17 cellular contexts compared by ENCODE assay signal in genomic region chr18:79866889-79867574, GRCh38.
A peak's percentile ranks its signal among the peaks of the same experiment; 100 is the strongest.
DNase-seq lines count a peak whose midpoint lies in the region; ATAC-seq and TF ChIP-seq lines count a peak whose summit lies in the region.
"Had no signal": no experiment of that assay in that cellular context is flagged by ENCODE, and none has a peak within 500 bp of the region (broad histone marks: within the 10 kb centered on the region; RNA-seq: fewer than 3 reads in every experiment).

No MANE protein-coding gene starts in this region.

- no peak for ATAC-seq in GM21786 (IDR thresholded peaks at IDR 0.05; ENCODE audit: unreplicated experiment)
- no peak for ATAC-seq in GM23338
- ATAC-seq: WTC11 had no signal

- no peak overlapping the region for H3K27ac Mint-ChIP-seq in GM23338
- H3K27ac Mint-ChIP-seq: T-helper 1 cell treated with Interleukin-12 subunit alpha and Interleukin-12 subunit beta and Interleukin-4 antibody, amounts not matched to agents 30 μg/mL and 1 μg/mL, for 36 hours; WTC11 had no signal

- no peaks in the 10 kb centered on the region for H3F3A ChIP-seq in GM23338 (replicated peaks; ENCODE audit: low read depth)

- H4K20me1 ChIP-seq in GM23338 (replicated peaks; ENCODE audit: insufficient read depth), result no peaks in the 10 kb centered on the region
- H4K20me1 ChIP-seq: BLaER1 treated with 17β-estradiol and CSF1 and Interleukin-3, amounts not matched to agents 10 nM and 100 nM had no signal

- no peak for TF ChIP-seq CTCF in GM23338 (conservative IDR thresholded peaks at IDR 0.05; ENCODE audit: low read depth in 2 of 2)

- H3K79me2 ChIP-seq in GM23338 (replicated peaks; ENCODE audit: insufficient read depth), result no peaks in the 10 kb centered on the region
- H3K79me2 ChIP-seq: parathyroid adenoma had no signal

- DNase-seq in AG20443 (ENCODE audit: low spot score) (peak; percentile 9), Daoy (ENCODE audit: low read depth) (peak; percentile 41), RKO (ENCODE audit: low spot score) (peak; percentile 83), iris pigment epithelial cell (ENCODE audit: low read depth) (peak; percentile 40), GM23338 (ENCODE audit: low spot score) (no peak)
- no peak for DNase-seq in stimulated activated CD4-positive, alpha-beta T cell treated with anti-CD3 and anti-CD28 coated beads, Interleukin-4, amount 100 ng/mL, for 24 hours
- DNase-seq: activated naive CD4-positive, alpha-beta T cell treated with Interleukin-2 at 50 U/mL for 16 hours; cortex of kidney; NCI-H1694 treated with DMSO at 0.1 percent for 48 hours; SHP77 had no signal

- no peaks in the 10 kb centered on the region for H3K36me3 ChIP-seq in GM23338 (ENCODE audit: insufficient read depth)
- H3K36me3 ChIP-seq: BLaER1 treated with 17β-estradiol and CSF1 and Interleukin-3, amounts not matched to agents 10 nM and 100 nM had no signal

- H3K4me3 ChIP-seq in GM23338, result no peak overlapping the region
- H3K4me3 ChIP-seq: BLaER1 treated with 17β-estradiol and CSF1 and Interleukin-3, amounts not matched to agents 10 nM and 100 nM; skin epidermis had no signal

- H3K27me3 ChIP-seq in GM23338 (ENCODE audit: insufficient read depth), result no peaks in the 10 kb centered on the region

- H3K4me1 ChIP-seq in GM23338 (ENCODE audit: insufficient read depth), result no peaks in the 10 kb centered on the region
- H3K4me1 ChIP-seq: parathyroid adenoma had no signal

- H3K9me3 Mint-ChIP-seq in GM23338, result no peaks in the 10 kb centered on the region
- H3K9me3 Mint-ChIP-seq: WTC11 had no signal

- no peaks in the 10 kb centered on the region for H3K4me1 Mint-ChIP-seq in GM23338
- H3K4me1 Mint-ChIP-seq: WTC11 had no signal

- no peak overlapping the region for H2AFZ ChIP-seq in GM23338
- H2AFZ ChIP-seq: parathyroid adenoma had no signal

- H3K27ac ChIP-seq in GM23338 (ENCODE audit: low read depth), result no peak overlapping the region
- H3K27ac ChIP-seq: epithelial cell of prostate, parathyroid adenoma, skin epidermis had no signal

- no peak overlapping the region for H3K4me3 Mint-ChIP-seq in GM23338
- H3K4me3 Mint-ChIP-seq: T-helper 1 cell treated with Interleukin-12 subunit alpha and Interleukin-12 subunit beta and Interleukin-4 antibody, amounts not matched to agents 30 μg/mL and 1 μg/mL, for 36 hours; WTC11 had no signal

- peaks cover 5% of the 10 kb centered on the region for H3K27me3 Mint-ChIP-seq in GM23338 (ENCODE audit: insufficient read depth, low read depth, poor library complexity)

- H3K36me3 Mint-ChIP-seq in GM23338 (ENCODE audit: low read depth), result no peaks in the 10 kb centered on the region
- H3K36me3 Mint-ChIP-seq: WTC11 had no signal

- H3K9me2 ChIP-seq in GM23338 (ENCODE audit: insufficient read depth), result no peaks in the 10 kb centered on the region

- no peak overlapping the region for H3K4me2 ChIP-seq in GM23338
- H3K4me2 ChIP-seq: BLaER1 treated with 17β-estradiol and CSF1 and Interleukin-3, amounts not matched to agents 10 nM and 100 nM had no signal

TF ChIP-seq in GM23338, 12 proteins besides CTCF, POLR2A, EP300 and RAD21 (continues in another document):
- TF ChIP-seq ZNF114 (CRISPR knock-in tag; IDR thresholded peaks at IDR 0.05) (no peak), NANOG (IDR thresholded peaks at IDR 0.05; ENCODE audit: borderline replicate concordance) (no peak), EZH2phosphoT487 (IDR thresholded peaks at IDR 0.05; ENCODE audit: unreplicated experiment) (no peak), EZH2 (IDR thresholded peaks at IDR 0.05; ENCODE audit: low read depth, unreplicated experiment) (no peak), ZNF462 (CRISPR knock-in tag; IDR thresholded peaks at IDR 0.05) (no peak), ZNF331 (CRISPR knock-in tag; IDR thresholded peaks at IDR 0.05; ENCODE audit: low read depth) (no peak), CREB1 (CRISPR knock-in tag; IDR thresholded peaks at IDR 0.05; ENCODE audit: low read depth) (no peak), STAT1 (IDR thresholded peaks at IDR 0.05; ENCODE audit: unreplicated experiment) (no peak), ETS1 (IDR thresholded peaks at IDR 0.05) (no peak)

Comparison
In these comparisons a context has a peak if more than half of its experiments do, and no peak if none do; other contexts are left out.
1. DNase-seq: peak in AG20443 (single experiment), Daoy (single experiment), RKO (single experiment) and iris pigment epithelial cell (single experiment); none in stimulated activated CD4-positive, alpha-beta T cell treated with anti-CD3 and anti-CD28 coated beads, Interleukin-4, amount 100 ng/mL, for 24 hours (single experiment) and GM23338 (single experiment).